ENCODE assay signal across 8 cellular contexts in the genomic region with DNA sequence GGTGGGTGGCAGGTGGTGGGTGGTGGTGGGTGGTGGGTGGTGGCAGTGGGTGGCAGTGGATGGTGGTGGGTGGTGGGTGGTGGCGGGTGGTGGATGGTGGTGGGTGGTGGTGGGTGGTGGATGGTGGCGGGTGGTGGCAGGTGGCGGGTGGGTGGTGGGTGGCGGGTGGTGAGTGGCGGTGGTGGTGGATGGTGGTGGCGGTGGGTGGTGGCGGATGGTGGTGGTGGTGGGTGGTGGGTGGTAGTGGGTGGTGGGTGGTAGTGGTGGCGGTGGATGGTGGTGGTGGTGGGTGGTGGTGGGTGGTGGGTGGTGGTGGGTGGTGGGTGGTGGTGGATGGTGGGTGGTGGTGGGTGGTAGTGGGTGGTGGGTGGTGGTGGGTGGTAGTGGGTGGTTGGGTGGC.
"Had no signal": no experiment of that assay in that cellular context is flagged by ENCODE, and none has a peak within 500 bp of the region (broad histone marks: within the 10 kb centered on the region; RNA-seq: fewer than 3 reads in every experiment).

No MANE protein-coding gene starts in this region.

- H3K9me3 Mint-ChIP-seq: GM23338, HFFc6 had no signal

- ATAC-seq: GM23338, HCT116 had no signal

- H3K27ac ChIP-seq: GM23248 had no signal

- H3K9me3 ChIP-seq: HAP-1 had no signal

- H2AFZ ChIP-seq: GM23248, GM23338 had no signal

- H3K27ac Mint-ChIP-seq: GM23338, HFFc6 had no signal

- H3K4me3 Mint-ChIP-seq: GM23338, HFFc6 had no signal

- H3K4me1 ChIP-seq: HAP-1 had no signal

- H3K9ac ChIP-seq: GM23248 had no signal

- H3K4me2 ChIP-seq: GM23338 had no signal

- DNase-seq: GM23248, GOT3, H7, HCEC 1CT, HFFc6 had no signal
